Comparison of ENCODE assay signal across 7 cellular contexts in the genomic region with DNA sequence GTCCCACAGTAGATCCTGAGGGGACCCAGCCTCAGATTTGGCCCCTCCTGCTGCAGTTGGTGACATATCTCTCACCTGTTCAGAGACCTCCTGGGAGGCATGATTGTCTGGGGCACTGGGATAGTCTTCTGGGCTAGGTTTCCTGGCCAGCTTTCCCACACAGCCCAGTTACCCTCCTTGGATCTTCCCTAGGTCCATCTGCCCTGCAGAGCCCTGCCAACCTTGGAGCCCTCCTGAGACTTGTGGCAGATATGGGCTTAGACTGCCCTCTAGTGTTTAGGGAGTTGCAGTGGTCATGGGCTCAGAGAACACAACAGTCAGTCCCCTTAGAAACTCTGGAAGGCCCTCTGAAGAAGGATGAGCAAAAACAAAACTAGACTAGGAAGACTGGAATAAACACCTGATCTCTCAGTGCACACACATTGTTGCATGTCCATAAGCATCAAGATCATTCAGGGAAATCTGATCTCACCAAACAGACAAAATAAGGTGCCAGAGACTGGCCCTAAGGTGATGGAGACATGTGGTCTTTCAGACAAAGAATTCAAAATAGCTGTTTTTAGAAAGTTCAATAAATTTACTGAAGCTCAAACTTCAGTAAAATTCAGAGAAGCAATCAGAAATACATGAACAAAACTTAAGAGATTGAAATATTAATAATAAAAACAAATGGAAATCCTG.
A peak's percentile ranks its signal among the peaks of the same experiment; 100 is the strongest.
DNase-seq lines count a peak whose midpoint lies in the region; ATAC-seq and TF ChIP-seq lines count a peak whose summit lies in the region.

No MANE protein-coding gene starts in this region.

- DNase-seq in GM04503 (ENCODE audit: low read depth) (peak; percentile 3), RWPE1 (ENCODE audit: low spot score) (peak; percentile 47), foreskin fibroblast (peak; percentile 33 to 79), aorta (peak; percentile 18 to 21), spleen (no peak)

- H3K27me3 ChIP-seq in aorta (ENCODE audit: control insufficient read depth in 1 of 2, insufficient read depth in 2 of 2, low read length in 1 of 2) (no peaks in the 10 kb centered on the region), spleen (replicated peaks in 1 of 7) (no peaks in the 10 kb centered on the region)

- H3K27ac ChIP-seq in RWPE1 (no peak overlapping the region), aorta (ENCODE audit: low read depth in 1 of 2, low read length in 2 of 2) (no peak overlapping the region), spleen (no peak overlapping the region)

- POLR2A ChIA-PET in RWPE1 (lab: Yijun Ruan, JAX; ENCODE audit: low non-redundant PET) = no interaction called here

- H3K36me3 ChIP-seq in aorta (ENCODE audit: control insufficient read depth in 1 of 2, insufficient read depth in 2 of 2, low read length in 1 of 2) (no peaks in the 10 kb centered on the region), spleen (no peaks in the 10 kb centered on the region)

- ATAC-seq in GM19463 (IDR thresholded peaks at IDR 0.05; ENCODE audit: unreplicated experiment) = peak; percentile 96
- ATAC-seq in HG03354 (IDR thresholded peaks at IDR 0.05; ENCODE audit: poor library complexity, severe bottlenecking, unreplicated experiment) = peak; percentile 91
- ATAC-seq in aorta (ENCODE audit: low FRiP score) = no peak

- intact Hi-C loops in aorta (cut with DNase I) (no loop called here), spleen (cut with DNase I; ENCODE audit: low total_unique reads) (no loop called here)

- H3K4me1 ChIP-seq in aorta (ENCODE audit: control insufficient read depth in 1 of 2, insufficient read depth in 2 of 2, low read length in 2 of 2) (no peaks in the 10 kb centered on the region), spleen (no peaks in the 10 kb centered on the region)

- TF ChIP-seq CTCF in RWPE1 (conservative IDR thresholded peaks at IDR 0.05; ENCODE audit: low read depth) (peak; percentile 59), foreskin fibroblast (IDR thresholded peaks at IDR 0.05; ENCODE audit: low read depth, low read length) (peak; percentile 87), spleen (IDR thresholded peaks at IDR 0.05 in 8 of 11, conservative IDR thresholded peaks at IDR 0.05 in 3 of 11) (peak in 2 of 11 experiments; percentile 14 to 28)

- H3K9me3 ChIP-seq in aorta (ENCODE audit: control insufficient read depth, low read length) (no peaks in the 10 kb centered on the region), spleen (peaks cover 0 to 16% (median 5%) of the 10 kb centered on the region in 8 donors)

- CTCF ChIA-PET in RWPE1 (lab: Yijun Ruan, JAX) = interaction anchor here (0.6 to 0.9 kb wide), 2 partner anchors 202 to 731 kb away, joined by 3 read pairs; no protein-coding TSS in a partner anchor

- H3K4me3 ChIP-seq in foreskin fibroblast (ENCODE audit: low read depth in 1 of 2, low read length in 2 of 2) = no peak overlapping the region
- no peak overlapping the region for H3K4me3 ChIP-seq in aorta (ENCODE audit: low read length in 2 of 2)
- no peak overlapping the region for H3K4me3 ChIP-seq in spleen

- TF ChIP-seq POLR2A in spleen (IDR thresholded peaks at IDR 0.05) = no peak
